8 cellular contexts compared by ENCODE assay signal in genomic region chr5:138753794-138754698, GRCh38. TPM values are rescaled to one million over a fixed set of nuclear protein-coding genes. Genes with fewer than 3 reads are reported as not detected.
A peak's percentile ranks its signal among the peaks of the same experiment; 100 is the strongest.
DNase-seq lines count a peak whose midpoint lies in the region; ATAC-seq lines count a peak whose summit lies in the region.

No MANE protein-coding gene starts in this region.

- peaks cover 44% of the 10 kb centered on the region for H3K36me3 ChIP-seq in mesodermal cell (ENCODE audit: control insufficient read depth, insufficient read depth, low read length)

- H3K4me3 ChIP-seq in mesodermal cell (ENCODE audit: extremely low read depth, insufficient read depth, low read length, poor library complexity, severe bottlenecking), result peak overlapping the region; percentile 84

- H3K27ac ChIP-seq in epithelial cell of prostate, result peak overlapping the region; percentile 98
- H3K27ac ChIP-seq in mesodermal cell (ENCODE audit: low read depth, low read length, severe bottlenecking), result peak overlapping the region; percentile 95

- CTCF ChIA-PET in activated CD8-positive, alpha-beta memory T cell treated with anti-CD3 and anti-CD28 coated beads, Interleukin-2, amount 10 ng/mL, durations not matched to agents 7 days and 5 days (lab: Charles Lee), result interaction anchor here (0.6 to 1.5 kb wide), 3 partner anchors 9 to 44 kb away, joined by 3 to 5 read pairs (median 3); no protein-coding TSS in a partner anchor

- peaks cover 16% of the 10 kb centered on the region for H3K36me3 Mint-ChIP-seq in activated CD8-positive, alpha-beta memory T cell treated with anti-CD3 and anti-CD28 coated beads, Interleukin-2, amount 10 ng/mL, durations not matched to agents 7 days and 5 days

- ATAC-seq in HG02678 (IDR thresholded peaks at IDR 0.05; ENCODE audit: unreplicated experiment) (peak; percentile 9), GM18873 (IDR thresholded peaks at IDR 0.05; ENCODE audit: low FRiP score, unreplicated experiment) (no peak)
- ATAC-seq in activated CD8-positive, alpha-beta memory T cell treated with anti-CD3 and anti-CD28 coated beads, Interleukin-2, amount 10 ng/mL, durations not matched to agents 7 days and 5 days, result peak; percentile 21

- H3K9me3 ChIP-seq in mesodermal cell (ENCODE audit: control insufficient read depth, low read length), result peaks cover 23% of the 10 kb centered on the region

- DNase-seq in DMS79 treated with DMSO at 0.1 percent for 48 hours (lab: John Stamatoyannopoulos, UW) (peak; percentile 75), NCI-H460 (ENCODE audit: extremely low read depth, low read depth) (peak; percentile 90), epithelial cell of prostate (ENCODE audit: low read depth, low spot score) (peak; percentile 43)
- DNase-seq in activated CD8-positive, alpha-beta memory T cell treated with anti-CD3 and anti-CD28 coated beads, Interleukin-2, amount 10 ng/mL, durations not matched to agents 7 days and 5 days, result peak; percentile 42
- peak; percentile 40 to 54 for DNase-seq in stimulated activated CD8-positive, alpha-beta memory T cell treated with anti-CD3 and anti-CD28 coated beads, Interleukin-2, amount 100 ng/mL, for 48 hours (ENCODE audit: low read depth in 2 of 2)

- 0 to 1% methylated on average over 50 to 57 of the region's 58 CpGs for WGBS in mesodermal cell (ENCODE audit: insufficient coverage in 2 of 2), 2 experiments

- peaks cover 37% of the 10 kb centered on the region for H3K4me1 Mint-ChIP-seq in activated CD8-positive, alpha-beta memory T cell treated with anti-CD3 and anti-CD28 coated beads, Interleukin-2, amount 10 ng/mL, durations not matched to agents 7 days and 5 days

- no peaks in the 10 kb centered on the region for H3K9me3 Mint-ChIP-seq in activated CD8-positive, alpha-beta memory T cell treated with anti-CD3 and anti-CD28 coated beads, Interleukin-2, amount 10 ng/mL, durations not matched to agents 7 days and 5 days (ENCODE audit: low read depth)

- peak overlapping the region; percentile 1 for H3K27ac Mint-ChIP-seq in activated CD8-positive, alpha-beta memory T cell treated with anti-CD3 and anti-CD28 coated beads, Interleukin-2, amount 10 ng/mL, durations not matched to agents 7 days and 5 days

- peaks cover 21% of the 10 kb centered on the region for H3K27me3 Mint-ChIP-seq in activated CD8-positive, alpha-beta memory T cell treated with anti-CD3 and anti-CD28 coated beads, Interleukin-2, amount 10 ng/mL, durations not matched to agents 7 days and 5 days

- peak overlapping the region; percentile 69 for H3K4me3 Mint-ChIP-seq in activated CD8-positive, alpha-beta memory T cell treated with anti-CD3 and anti-CD28 coated beads, Interleukin-2, amount 10 ng/mL, durations not matched to agents 7 days and 5 days

- peaks cover 3% of the 10 kb centered on the region for H3K4me1 ChIP-seq in mesodermal cell (ENCODE audit: control insufficient read depth, insufficient read depth, low read length, poor library complexity, severe bottlenecking)

RNA-seq across cellular contexts. Expression of gene CTNNA1, which starts 0.8 kb away (rescaled TPM):
- 332 and 337 TPM in 2 replicates for total RNA-seq in NCI-H460 (2014; rRNA removed; shearing (Covaris generic))
- polyA plus RNA-seq in NCI-H460 (2014; cell fraction: nucleus; rRNA removed), result 221 and 282 TPM in 2 replicates
- total RNA-seq in activated CD8-positive, alpha-beta memory T cell treated with anti-CD3 and anti-CD28 coated beads, Interleukin-2, amount 10 ng/mL, durations not matched to agents 7 days and 5 days, result 10 to 100 TPM; 62.0 to 89.8 TPM
- 291 TPM for polyA plus RNA-seq in mesodermal cell (2013, experiment 1 of 2)
- 261 TPM for polyA plus RNA-seq in mesodermal cell (2013, experiment 2 of 2)
